In the genomic region with DNA sequence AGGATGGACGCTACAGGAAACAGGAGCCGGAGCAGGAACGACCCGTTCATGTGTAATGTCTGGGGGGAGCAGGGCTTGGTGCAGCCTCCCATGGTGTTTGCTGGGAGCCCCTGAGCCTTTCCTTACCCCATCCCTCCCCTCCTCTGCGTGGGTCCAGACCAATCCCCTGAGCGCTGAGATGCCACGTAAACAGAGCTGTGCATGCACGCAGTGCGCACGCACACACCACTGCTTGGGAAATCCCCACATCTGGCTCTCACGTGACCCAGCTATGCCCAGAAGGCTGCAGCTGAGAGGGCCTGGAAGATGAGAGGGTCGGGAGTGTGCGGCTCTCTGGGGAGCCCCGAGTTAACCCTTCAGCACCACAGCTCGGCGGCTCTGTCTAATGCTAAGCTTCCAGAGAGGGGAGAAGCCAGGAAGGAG, we compare ENCODE assay signal across 8 cellular contexts.
DNase-seq lines count a peak whose midpoint lies in the region; ATAC-seq, FAIRE-seq and TF ChIP-seq lines count a peak whose summit lies in the region.

No MANE protein-coding gene starts in this region.

- H3K27ac ChIP-seq in Panc1 (ENCODE audit: low read length), result no peak overlapping the region
- H3K27ac ChIP-seq in upper lobe of left lung, result peak overlapping the region; percentile 58 to 75 (median 66)

- POLR2A ChIA-PET in Panc1 (lab: Charles Lee), result no interaction called here

- DNase-seq in Panc1 (ENCODE audit: low read depth, low spot score), result no peak
- DNase-seq in activated naive CD4-positive, alpha-beta T cell treated with Interleukin-2 at 50 U/mL for 16 hours, result peak; percentile 89
- peak; percentile 74 for DNase-seq in glomerular visceral epithelial cell (ENCODE audit: extremely low spot score)
- DNase-seq in posterior vena cava (ENCODE audit: low spot score), result peak; percentile 96
- DNase-seq in upper lobe of left lung, result peak in 1 of 2 donors; percentile 65
- no peak for DNase-seq in H54 (ENCODE audit: insufficient read length, low spot score)

- ATAC-seq in HG02588 (IDR thresholded peaks at IDR 0.05; ENCODE audit: unreplicated experiment) (peak; percentile 84), Panc1 (0 out of 2 replicates have a peak, but pooled peaks have one; percentile 14), upper lobe of left lung (ENCODE audit: low FRiP score in 2 of 2) (peak; percentile 74 to 79)

- TF ChIP-seq POLR2A in upper lobe of left lung (IDR thresholded peaks at IDR 0.05) (no peak), H54 (IDR thresholded peaks at IDR 0.05; ENCODE audit: low read depth, low read length) (no peak)

- in situ Hi-C loops in Panc1 (cut with HindIII; ENCODE audit: low pct_unique_long_range_greater_than_20kb, low sequenced_read_pairs), result no loop called here

- FAIRE-seq in H54 (lab: Jason Lieb, UNC), result no peak

- H3K4me1 ChIP-seq in Panc1 (ENCODE audit: control insufficient read depth, insufficient read depth, low read length) (no peaks in the 10 kb centered on the region), upper lobe of left lung (peaks cover 13 to 30% (median 23%) of the 10 kb centered on the region in 4 donors)

- intact Hi-C loops in Panc1 (cut with micrococcal nuclease; ENCODE audit: unreplicated experiment) (no loop called here), posterior vena cava (cut with DNase I) (no loop called here)

- CTCF ChIA-PET in Panc1 (lab: Charles Lee), result no interaction called here

- H3K36me3 ChIP-seq in Panc1 (ENCODE audit: control insufficient read depth, insufficient read depth, low read length), result no peaks in the 10 kb centered on the region
- no peaks in the 10 kb centered on the region for H3K36me3 ChIP-seq in upper lobe of left lung

- TF ChIP-seq EP300 in upper lobe of left lung (IDR thresholded peaks at IDR 0.05), result no peak

- H3K9me3 ChIP-seq in Panc1 (ENCODE audit: control insufficient read depth, insufficient read depth, low read depth, low read length) (no peaks in the 10 kb centered on the region), upper lobe of left lung (no peaks in the 10 kb centered on the region)

- no peak for TF ChIP-seq CTCF in GM12875 (IDR thresholded peaks at IDR 0.05; ENCODE audit: borderline replicate concordance, insufficient read depth, low read depth, low read length)
- no peak for TF ChIP-seq CTCF in Panc1 (IDR thresholded peaks at IDR 0.05)
- no peak for TF ChIP-seq CTCF in upper lobe of left lung (IDR thresholded peaks at IDR 0.05)

- H3K4me3 ChIP-seq in GM12875 (ENCODE audit: low read depth, low read length), result peak overlapping the region; percentile 26
- no peak overlapping the region for H3K4me3 ChIP-seq in Panc1 (ENCODE audit: low read depth in 2 of 2, low read length in 2 of 2)
- peak overlapping the region in 1 of 4 donors; percentile 15 for H3K4me3 ChIP-seq in upper lobe of left lung

- 11 to 27% methylated on average over 5 to 16 of the region's 16 CpGs for WGBS in upper lobe of left lung, 2 donors

- H3K27me3 ChIP-seq in Panc1 (ENCODE audit: control insufficient read depth, insufficient read depth, low read length) (no peaks in the 10 kb centered on the region), upper lobe of left lung (no peaks in the 10 kb centered on the region)

- no TSS peak for BruUV-seq in Panc1 (replicated peaks; lab: Mats Ljungman, UMichigan)

Comparison
In these comparisons a context has a peak if more than half of its experiments do, and no peak if none do; other contexts are left out.
1. ATAC-seq: peak in every context shown above with its lines; median percentile 84 in HG02588; 76 in upper lobe of left lung; 14 in Panc1.
2. DNase-seq: peak in activated naive CD4-positive, alpha-beta T cell treated with Interleukin-2 at 50 U/mL for 16 hours (single experiment), glomerular visceral epithelial cell (single experiment) and posterior vena cava (single experiment); none in Panc1 (single experiment) and H54 (single experiment).